In genomic region chr10:94111367-94111766, GRCh38 we compare ENCODE assay signal across 19 cellular contexts.
"Had no signal": no experiment of that assay in that cellular context is flagged by ENCODE, and none has a peak within 500 bp of the region (broad histone marks: within the 10 kb centered on the region; RNA-seq: fewer than 3 reads in every experiment).

No MANE protein-coding gene starts in this region.

- H3K4me1 Mint-ChIP-seq: activated CD4-positive, alpha-beta T cell treated with anti-CD3 and anti-CD28 coated beads for 36 hours; activated CD8-positive, alpha-beta memory T cell treated with anti-CD3 and anti-CD28 coated beads, Interleukin-2, amount 10 ng/mL, durations not matched to agents 7 days and 5 days; activated naive CD8-positive, alpha-beta T cell treated with anti-CD3 and anti-CD28 coated beads for 36 hours; activated T-helper 17 cell treated with anti-CD3 and anti-CD28 coated beads, Interleukin-2, amount 50 U/mL, for 72 hours; naive thymus-derived CD4-positive, alpha-beta T cell; stimulated activated naive B cell treated with anti-CD40 and anti-IgM and Interleukin-4, amounts not matched to agents 10 μg/mL and 1 μg/mL and 100 μg/mL, for 72 hours had no signal

- DNase-seq: activated CD4-positive, alpha-beta T cell treated with anti-CD3 and anti-CD28 coated beads for 36 hours; activated CD4-positive, alpha-beta T cell treated with anti-CD3 and anti-CD28 coated beads, Interleukin-2, amount 50 U/mL, for 48 hours; activated CD8-positive, alpha-beta memory T cell treated with anti-CD3 and anti-CD28 coated beads, Interleukin-2, amount 10 ng/mL, durations not matched to agents 7 days and 5 days; activated naive CD4-positive, alpha-beta T cell; activated naive CD8-positive, alpha-beta T cell treated with anti-CD3 and anti-CD28 coated beads for 36 hours; activated T-cell treated with anti-CD3 and anti-CD28 coated beads, Interleukin-2, amount 50 U/mL, for 1 hour; amniotic stem cell; body of pancreas; caudate nucleus; foreskin melanocyte; left ventricle myocardium inferior; mammary epithelial cell; naive thymus-derived CD4-positive, alpha-beta T cell; stimulated activated naive B cell treated with anti-CD40 and anti-IgM and Interleukin-4, amounts not matched to agents 10 μg/mL and 1 μg/mL and 100 μg/mL, for 72 hours; SW 1271; T-helper 2 cell; thyroid gland had no signal

- H3K36me3 Mint-ChIP-seq: activated CD8-positive, alpha-beta memory T cell treated with anti-CD3 and anti-CD28 coated beads, Interleukin-2, amount 10 ng/mL, durations not matched to agents 7 days and 5 days; activated naive CD8-positive, alpha-beta T cell treated with anti-CD3 and anti-CD28 coated beads for 36 hours; stimulated activated naive B cell treated with anti-CD40 and anti-IgM and Interleukin-4, amounts not matched to agents 10 μg/mL and 1 μg/mL and 100 μg/mL, for 72 hours; WTC11 had no signal

- H3K4me3 Mint-ChIP-seq: activated CD4-positive, alpha-beta T cell treated with anti-CD3 and anti-CD28 coated beads for 36 hours; activated CD8-positive, alpha-beta memory T cell treated with anti-CD3 and anti-CD28 coated beads, Interleukin-2, amount 10 ng/mL, durations not matched to agents 7 days and 5 days; activated naive CD8-positive, alpha-beta T cell treated with anti-CD3 and anti-CD28 coated beads for 36 hours; activated T-helper 17 cell treated with anti-CD3 and anti-CD28 coated beads, Interleukin-2, amount 50 U/mL, for 72 hours; naive thymus-derived CD4-positive, alpha-beta T cell; stimulated activated naive B cell treated with anti-CD40 and anti-IgM and Interleukin-4, amounts not matched to agents 10 μg/mL and 1 μg/mL and 100 μg/mL, for 72 hours; WTC11 had no signal

- H3K9me3 Mint-ChIP-seq: activated T-helper 17 cell treated with anti-CD3 and anti-CD28 coated beads, Interleukin-2, amount 50 U/mL, for 72 hours had no signal

- H3K4me3 ChIP-seq: body of pancreas, left ventricle myocardium inferior, thyroid gland had no signal

- H3K27me3 ChIP-seq: body of pancreas, thyroid gland had no signal

- H3K4me1 ChIP-seq: body of pancreas had no signal

- H3K27me3 Mint-ChIP-seq: activated CD8-positive, alpha-beta memory T cell treated with anti-CD3 and anti-CD28 coated beads, Interleukin-2, amount 10 ng/mL, durations not matched to agents 7 days and 5 days had no signal

- H3K27ac Mint-ChIP-seq: activated CD4-positive, alpha-beta T cell treated with anti-CD3 and anti-CD28 coated beads for 36 hours; activated CD8-positive, alpha-beta memory T cell treated with anti-CD3 and anti-CD28 coated beads, Interleukin-2, amount 10 ng/mL, durations not matched to agents 7 days and 5 days; activated naive CD8-positive, alpha-beta T cell treated with anti-CD3 and anti-CD28 coated beads for 36 hours; activated T-helper 17 cell treated with anti-CD3 and anti-CD28 coated beads, Interleukin-2, amount 50 U/mL, for 72 hours; naive thymus-derived CD4-positive, alpha-beta T cell; stimulated activated naive B cell treated with anti-CD40 and anti-IgM and Interleukin-4, amounts not matched to agents 10 μg/mL and 1 μg/mL and 100 μg/mL, for 72 hours; WTC11 had no signal

- H3K36me3 ChIP-seq: left ventricle myocardium inferior, thyroid gland had no signal

- H3K27ac ChIP-seq: body of pancreas, left ventricle myocardium inferior, thyroid gland had no signal

- ATAC-seq: activated CD4-positive, alpha-beta T cell treated with anti-CD3 and anti-CD28 coated beads for 36 hours; activated CD8-positive, alpha-beta memory T cell treated with anti-CD3 and anti-CD28 coated beads, Interleukin-2, amount 10 ng/mL, durations not matched to agents 7 days and 5 days; activated T-helper 17 cell treated with anti-CD3 and anti-CD28 coated beads, Interleukin-2, amount 50 U/mL, for 72 hours; body of pancreas; naive thymus-derived CD4-positive, alpha-beta T cell; stimulated activated naive B cell treated with anti-CD40 and anti-IgM and Interleukin-4, amounts not matched to agents 10 μg/mL and 1 μg/mL and 100 μg/mL, for 72 hours; WTC11 had no signal

- H3K9me3 ChIP-seq: body of pancreas, left ventricle myocardium inferior, thyroid gland had no signal
